ENCODE assay signal across 9 cellular contexts in the genomic region with DNA sequence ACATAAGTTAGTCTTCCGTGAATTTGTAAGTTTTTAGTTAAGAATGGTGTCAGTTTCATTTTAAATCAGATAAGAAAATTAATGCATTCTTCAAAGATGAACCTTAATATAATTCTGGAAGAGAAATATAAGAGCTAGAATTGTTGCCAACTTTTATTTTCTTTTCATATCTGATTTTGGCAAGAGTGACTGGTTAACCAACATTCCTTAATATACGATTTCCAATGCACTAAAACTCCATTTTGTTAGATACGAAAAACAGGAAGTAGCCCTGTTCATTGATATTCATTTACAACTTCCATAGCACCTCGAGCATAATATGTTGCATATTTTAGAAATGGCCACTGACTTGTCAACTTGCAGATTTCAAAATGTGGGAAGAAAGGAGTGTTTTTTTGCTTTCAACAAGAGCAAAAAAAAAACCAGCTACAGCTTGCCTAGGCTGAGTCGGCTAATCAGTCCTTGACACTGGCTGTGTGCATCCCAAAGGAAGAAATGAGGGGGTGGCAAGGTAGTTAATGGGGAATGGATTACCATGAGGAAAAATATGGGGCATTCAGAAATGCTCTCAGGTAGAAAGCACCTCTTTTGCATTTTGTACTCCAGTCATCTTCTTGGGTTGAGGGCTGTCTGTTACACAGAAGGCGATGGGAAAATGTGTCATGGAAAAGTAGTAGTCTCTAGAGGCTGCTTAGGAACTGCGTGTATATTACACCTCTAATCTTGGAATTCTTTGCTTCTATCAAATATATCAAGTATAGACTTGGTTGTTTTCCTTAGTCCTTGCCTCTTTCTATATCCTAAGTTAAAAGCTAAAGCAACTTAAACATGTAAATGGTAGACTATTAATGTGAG. TPM values are rescaled to one million over a fixed set of nuclear protein-coding genes. Genes with fewer than 3 reads are reported as not detected.
DNase-seq lines count a peak whose midpoint lies in the region; ATAC-seq and TF ChIP-seq lines count a peak whose summit lies in the region.
"Had no signal": no experiment of that assay in that cellular context is flagged by ENCODE, and none has a peak within 500 bp of the region (broad histone marks: within the 10 kb centered on the region; RNA-seq: fewer than 3 reads in every experiment).

No MANE protein-coding gene starts in this region.

- intact Hi-C loops in spleen (cut with DNase I; ENCODE audit: low total_unique reads) = loop anchor here (10.0 kb wide), 1 partner anchor 124 kb away; no protein-coding TSS in a partner anchor

- H3K9me3 ChIP-seq in T-helper 17 cell (ENCODE audit: control insufficient read depth, low read length, poor library complexity, severe bottlenecking) (no peaks in the 10 kb centered on the region), spleen (no peaks in the 10 kb centered on the region), WERI-Rb-1 (ENCODE audit: severe bottlenecking) (no peaks in the 10 kb centered on the region)

- peaks cover 26% of the 10 kb centered on the region for H3K36me3 Mint-ChIP-seq in T-helper 1 cell treated with Interleukin-12 subunit alpha and Interleukin-12 subunit beta and Interleukin-4 antibody, amounts not matched to agents 30 μg/mL and 1 μg/mL, for 36 hours (ENCODE audit: low read depth)
- H3K36me3 Mint-ChIP-seq in T-helper 17 cell (ENCODE audit: low read depth) = peaks cover 9% of the 10 kb centered on the region

- no peak overlapping the region for H3K27ac Mint-ChIP-seq in T-helper 1 cell treated with Interleukin-12 subunit alpha and Interleukin-12 subunit beta and Interleukin-4 antibody, amounts not matched to agents 30 μg/mL and 1 μg/mL, for 36 hours
- H3K27ac Mint-ChIP-seq in T-helper 17 cell = peak overlapping the region; percentile 98

- H3K4me3 Mint-ChIP-seq in T-helper 1 cell treated with Interleukin-12 subunit alpha and Interleukin-12 subunit beta and Interleukin-4 antibody, amounts not matched to agents 30 μg/mL and 1 μg/mL, for 36 hours = peak overlapping the region; percentile 70
- H3K4me3 Mint-ChIP-seq in T-helper 17 cell = peak overlapping the region; percentile 90

- no peak for TF ChIP-seq POLR2A in spleen (IDR thresholded peaks at IDR 0.05)

- no peaks in the 10 kb centered on the region for H3K27me3 Mint-ChIP-seq in T-helper 1 cell treated with Interleukin-12 subunit alpha and Interleukin-12 subunit beta and Interleukin-4 antibody, amounts not matched to agents 30 μg/mL and 1 μg/mL, for 36 hours (ENCODE audit: low read depth)
- H3K27me3 Mint-ChIP-seq in T-helper 17 cell = no peaks in the 10 kb centered on the region

- H3K27me3 ChIP-seq in spleen (replicated peaks in 1 of 7) (no peaks in the 10 kb centered on the region), WERI-Rb-1 (ENCODE audit: insufficient read depth, low read depth, severe bottlenecking) (no peaks in the 10 kb centered on the region)

- peaks cover 55 to 78% (median 71%) of the 10 kb centered on the region in 6 donors for H3K4me1 ChIP-seq in spleen

- no peak for TF ChIP-seq CTCF in fibroblast of the aortic adventitia (IDR thresholded peaks at IDR 0.05; ENCODE audit: insufficient read depth, low read length)
- no peak for TF ChIP-seq CTCF in spleen (IDR thresholded peaks at IDR 0.05 in 8 of 11, conservative IDR thresholded peaks at IDR 0.05 in 3 of 11)
- TF ChIP-seq CTCF in WERI-Rb-1 (IDR thresholded peaks at IDR 0.05; ENCODE audit: low read depth, low read length) = no peak

- no peaks in the 10 kb centered on the region for H3K9me3 Mint-ChIP-seq in T-helper 1 cell treated with Interleukin-12 subunit alpha and Interleukin-12 subunit beta and Interleukin-4 antibody, amounts not matched to agents 30 μg/mL and 1 μg/mL, for 36 hours

- ATAC-seq in T-helper 17 cell (no peak), HG03108 (IDR thresholded peaks at IDR 0.05; ENCODE audit: unreplicated experiment) (no peak), GM21528 (IDR thresholded peaks at IDR 0.05; ENCODE audit: low FRiP score, unreplicated experiment) (no peak)

- H3K4me3 ChIP-seq in fibroblast of the aortic adventitia (ENCODE audit: low read depth, low read length) (peak overlapping the region; percentile 1), spleen (peak overlapping the region; percentile 2 to 93 (median 88)), WERI-Rb-1 (ENCODE audit: low read depth, low read length) (no peak overlapping the region)

- 27 to 33% (median 28%) methylated on average over 7 of the region's 7 CpGs for WGBS in spleen, 5 donors

- H3K27ac ChIP-seq in spleen (peak overlapping the region; percentile 39 to 100 (median 99)), WERI-Rb-1 (no peak overlapping the region)

- peaks cover 0 to 4% (median 0%) of the 10 kb centered on the region in 6 donors for H3K36me3 ChIP-seq in spleen
- H3K36me3 ChIP-seq in WERI-Rb-1 = peaks cover 9% of the 10 kb centered on the region

- peaks cover 38% of the 10 kb centered on the region for H3K4me1 Mint-ChIP-seq in T-helper 1 cell treated with Interleukin-12 subunit alpha and Interleukin-12 subunit beta and Interleukin-4 antibody, amounts not matched to agents 30 μg/mL and 1 μg/mL, for 36 hours (ENCODE audit: low read depth)
- H3K4me1 Mint-ChIP-seq in T-helper 17 cell = peaks cover 48% of the 10 kb centered on the region

- DNase-seq in T-helper 1 cell (no peak), T-helper 17 cell (no peak), fibroblast of the aortic adventitia (ENCODE audit: low read depth) (peak; percentile 23), spleen (no peak), WERI-Rb-1 (no peak)
- DNase-seq: islet precursor cell had no signal

RNA-seq across cellular contexts. Expression of a gene that starts 3.9 kb away (rescaled TPM):
- total RNA-seq in T-helper 17 cell = 100 to 1,000 TPM in 1 of 2 donors, 10 to 100 TPM in 1; 99.2 to 120 TPM
- 5.4 and 5.5 TPM in 2 replicates for total RNA-seq in fibroblast of the aortic adventitia (ENCODE audit: low replicate concordance)
- 10 to 100 TPM; 57.3 to 85.4 (median 73.6) TPM for total RNA-seq in spleen
- 10 to 100 TPM; 24.7 to 35.4 (median 27.6) TPM for polyA plus RNA-seq in spleen
